Comparison of ENCODE assay signal across 2 cellular contexts in genomic region chr4:77155631-77156345, GRCh38.
TF ChIP-seq lines count a peak whose summit lies in the region.

No MANE protein-coding gene starts in this region.

TF ChIP-seq in SK-N-SH, 30 proteins besides CTCF, POLR2A, EP300 and RAD21 (continued from another document):
- TF ChIP-seq, protein P1, sequence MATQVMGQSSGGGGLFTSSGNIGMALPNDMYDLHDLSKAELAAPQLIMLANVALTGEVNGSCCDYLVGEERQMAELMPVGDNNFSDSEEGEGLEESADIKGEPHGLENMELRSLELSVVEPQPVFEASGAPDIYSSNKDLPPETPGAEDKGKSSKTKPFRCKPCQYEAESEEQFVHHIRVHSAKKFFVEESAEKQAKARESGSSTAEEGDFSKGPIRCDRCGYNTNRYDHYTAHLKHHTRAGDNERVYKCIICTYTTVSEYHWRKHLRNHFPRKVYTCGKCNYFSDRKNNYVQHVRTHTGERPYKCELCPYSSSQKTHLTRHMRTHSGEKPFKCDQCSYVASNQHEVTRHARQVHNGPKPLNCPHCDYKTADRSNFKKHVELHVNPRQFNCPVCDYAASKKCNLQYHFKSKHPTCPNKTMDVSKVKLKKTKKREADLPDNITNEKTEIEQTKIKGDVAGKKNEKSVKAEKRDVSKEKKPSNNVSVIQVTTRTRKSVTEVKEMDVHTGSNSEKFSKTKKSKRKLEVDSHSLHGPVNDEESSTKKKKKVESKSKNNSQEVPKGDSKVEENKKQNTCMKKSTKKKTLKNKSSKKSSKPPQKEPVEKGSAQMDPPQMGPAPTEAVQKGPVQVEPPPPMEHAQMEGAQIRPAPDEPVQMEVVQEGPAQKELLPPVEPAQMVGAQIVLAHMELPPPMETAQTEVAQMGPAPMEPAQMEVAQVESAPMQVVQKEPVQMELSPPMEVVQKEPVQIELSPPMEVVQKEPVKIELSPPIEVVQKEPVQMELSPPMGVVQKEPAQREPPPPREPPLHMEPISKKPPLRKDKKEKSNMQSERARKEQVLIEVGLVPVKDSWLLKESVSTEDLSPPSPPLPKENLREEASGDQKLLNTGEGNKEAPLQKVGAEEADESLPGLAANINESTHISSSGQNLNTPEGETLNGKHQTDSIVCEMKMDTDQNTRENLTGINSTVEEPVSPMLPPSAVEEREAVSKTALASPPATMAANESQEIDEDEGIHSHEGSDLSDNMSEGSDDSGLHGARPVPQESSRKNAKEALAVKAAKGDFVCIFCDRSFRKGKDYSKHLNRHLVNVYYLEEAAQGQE (IDR thresholded peaks at IDR 0.05; ENCODE audit: low read depth, low read length) = no peak
- TF ChIP-seq RCOR1 (IDR thresholded peaks at IDR 0.05; ENCODE audit: low read length) (no peak), TEAD4 (IDR thresholded peaks at IDR 0.05; ENCODE audit: borderline replicate concordance, insufficient read depth) (no peak), TAF1 (IDR thresholded peaks at IDR 0.05; ENCODE audit: borderline replicate concordance, low read depth, low read length) (no peak), CHD2 (IDR thresholded peaks at IDR 0.05; ENCODE audit: low read length, partially characterized antibody) (no peak), JUND (IDR thresholded peaks at IDR 0.05) (no peak), USF1 (IDR thresholded peaks at IDR 0.05; ENCODE audit: borderline replicate concordance, low read depth) (no peak), NFIC (IDR thresholded peaks at IDR 0.05; ENCODE audit: borderline replicate concordance) (no peak)

TF ChIP-seq in SK-N-SH treated with all-trans-retinoic acid at 6 μM for 48 hours, 23 proteins besides CTCF, POLR2A, EP300 and RAD21 (continued from another document):
- TF ChIP-seq CSRNP3 (CRISPR knock-in tag; IDR thresholded peaks at IDR 0.05) (no peak), ZNF565 (CRISPR knock-in tag; conservative IDR thresholded peaks at IDR 0.05; ENCODE audit: low read depth) (no peak), CSDC2 (CRISPR knock-in tag; IDR thresholded peaks at IDR 0.05) (no peak)
- TF ChIP-seq, protein P2, sequence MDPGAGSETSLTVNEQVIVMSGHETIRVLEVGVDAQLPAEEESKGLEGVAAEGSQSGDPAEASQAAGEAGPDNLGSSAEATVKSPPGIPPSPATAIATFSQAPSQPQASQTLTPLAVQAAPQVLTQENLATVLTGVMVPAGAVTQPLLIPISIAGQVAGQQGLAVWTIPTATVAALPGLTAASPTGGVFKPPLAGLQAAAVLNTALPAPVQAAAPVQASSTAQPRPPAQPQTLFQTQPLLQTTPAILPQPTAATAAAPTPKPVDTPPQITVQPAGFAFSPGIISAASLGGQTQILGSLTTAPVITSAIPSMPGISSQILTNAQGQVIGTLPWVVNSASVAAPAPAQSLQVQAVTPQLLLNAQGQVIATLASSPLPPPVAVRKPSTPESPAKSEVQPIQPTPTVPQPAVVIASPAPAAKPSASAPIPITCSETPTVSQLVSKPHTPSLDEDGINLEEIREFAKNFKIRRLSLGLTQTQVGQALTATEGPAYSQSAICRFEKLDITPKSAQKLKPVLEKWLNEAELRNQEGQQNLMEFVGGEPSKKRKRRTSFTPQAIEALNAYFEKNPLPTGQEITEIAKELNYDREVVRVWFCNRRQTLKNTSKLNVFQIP (CRISPR knock-in tag; IDR thresholded peaks at IDR 0.05; ENCODE audit: borderline replicate concordance, low read depth) = no peak
